8 cellular contexts compared by ENCODE assay signal in the genomic region with DNA sequence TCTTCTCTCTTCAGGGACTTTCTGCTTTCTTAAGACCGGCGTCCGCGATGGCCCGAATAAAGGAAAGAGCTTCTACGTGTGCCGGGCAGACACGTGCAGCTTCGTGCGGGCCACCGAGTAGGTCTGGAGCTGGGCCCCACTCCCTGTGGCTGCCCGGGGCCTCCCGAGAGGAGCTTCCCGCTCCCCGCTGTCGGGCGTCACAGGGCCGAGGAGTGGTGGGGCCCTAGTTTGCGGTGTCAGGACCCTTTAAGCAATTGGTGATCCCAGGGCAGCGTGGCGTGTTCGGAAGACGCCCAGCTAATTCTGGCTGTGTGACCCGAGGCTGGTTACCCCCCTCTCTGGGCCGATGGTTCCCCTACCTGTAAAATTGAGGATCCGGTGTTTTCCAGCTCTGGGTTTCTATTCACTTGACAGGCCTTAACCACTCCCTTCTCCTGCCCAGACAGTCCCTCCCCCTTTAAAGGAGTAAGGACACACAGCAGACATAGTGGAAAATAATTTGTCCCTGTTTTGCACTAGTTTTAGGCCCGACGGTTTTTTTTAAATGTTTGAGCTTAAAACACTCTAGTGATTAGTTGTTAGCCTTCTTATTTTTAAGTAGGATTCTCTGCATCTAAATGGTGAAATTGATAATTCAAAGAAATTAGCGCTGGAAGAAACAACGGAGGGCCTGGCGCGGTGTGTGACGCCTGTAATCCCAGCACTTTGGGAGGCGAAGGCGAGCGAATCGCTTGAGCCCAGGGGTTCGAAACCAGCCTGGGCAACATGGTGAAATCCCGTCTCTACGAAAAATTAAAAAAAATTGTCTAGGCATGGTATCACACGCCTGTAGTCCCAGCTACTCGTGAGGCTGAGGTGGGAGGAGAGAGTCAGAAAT. TPM values are rescaled to one million over a fixed set of nuclear protein-coding genes. Genes with fewer than 3 reads are reported as not detected.
DNase-seq lines count a peak whose midpoint lies in the region; ATAC-seq and TF ChIP-seq lines count a peak whose summit lies in the region.

No MANE protein-coding gene starts in this region.

- H3K4me2 ChIP-seq in osteoblast (ENCODE audit: insufficient read depth, low read length): peak overlapping the region; percentile 82

- no peaks in the 10 kb centered on the region for H3K36me3 ChIP-seq in osteoblast (ENCODE audit: insufficient read depth, low read length)

- peak overlapping the region; percentile 99 for H2AFZ ChIP-seq in osteoblast (ENCODE audit: low read length)

- DNase-seq in NCI-H2171 treated with DMSO at 0.1 percent for 48 hours (lab: John Stamatoyannopoulos, UW): peak; percentile 26
- no peak for DNase-seq in NCI-H2171 (lab: John Stamatoyannopoulos, UW)
- DNase-seq in HT-29 (ENCODE audit: low spot score): peak; percentile 49
- DNase-seq in T-helper 22 cell (ENCODE audit: low read depth): peak; percentile 27
- DNase-seq in foreskin fibroblast: peak; percentile 21 to 58
- peak; percentile 92 for DNase-seq in osteoblast (ENCODE audit: insufficient read length, low spot score, missing footprints)
- no peak for DNase-seq in occipital lobe (lab: John Stamatoyannopoulos, UW)

- no peaks in the 10 kb centered on the region for H4K20me1 ChIP-seq in osteoblast (ENCODE audit: insufficient read depth, low read length)

- H3K4me1 ChIP-seq in osteoblast (ENCODE audit: insufficient read depth, low read length): peaks cover 21% of the 10 kb centered on the region

- ATAC-seq in GM19372 (IDR thresholded peaks at IDR 0.05; ENCODE audit: low read depth, unreplicated experiment): peak; percentile 2

- no peaks in the 10 kb centered on the region for H3K27me3 ChIP-seq in osteoblast (ENCODE audit: insufficient read depth, low read length)

- peak overlapping the region; percentile 57 for H3K27ac ChIP-seq in osteoblast (ENCODE audit: low read depth, low read length)

- no peaks in the 10 kb centered on the region for H3K79me2 ChIP-seq in osteoblast (ENCODE audit: insufficient read depth, low read length)

- peak overlapping the region; percentile 65 to 89 for H3K4me3 ChIP-seq in foreskin fibroblast (ENCODE audit: low read depth in 1 of 2, low read length in 2 of 2)
- peak overlapping the region; percentile 86 for H3K4me3 ChIP-seq in osteoblast (ENCODE audit: insufficient read depth, low read length)

- no peaks in the 10 kb centered on the region for H3K9me3 ChIP-seq in osteoblast (ENCODE audit: low read depth, low read length)

- TF ChIP-seq CTCF in foreskin fibroblast (IDR thresholded peaks at IDR 0.05; ENCODE audit: low read depth, low read length) (no peak), osteoblast (IDR thresholded peaks at IDR 0.05; ENCODE audit: extremely low read depth, low read depth, low read length) (no peak)

RNA-seq across cellular contexts. Expression of a gene that starts 0.6 kb away (rescaled TPM):
- 27.8 and 29.5 TPM in 2 replicates for total RNA-seq in HT-29 (2014; rRNA removed; shearing (Covaris generic))
- total RNA-seq in osteoblast: 5.4 and 9.1 TPM in 2 replicates
- 3.0 TPM for total RNA-seq in occipital lobe

RNA-seq across cellular contexts. Expression of a gene that starts 59.1 kb away (rescaled TPM):
- 0.05 and 0.33 TPM in 2 replicates for total RNA-seq in HT-29 (2014; rRNA removed; shearing (Covaris generic))
- under 0.01 TPM in 2 replicates for total RNA-seq in osteoblast
- total RNA-seq in occipital lobe: 1.1 TPM

Comparison
In these comparisons a context has a peak if more than half of its experiments do, and no peak if none do; other contexts are left out.
1. DNase-seq: peak in NCI-H2171 treated with DMSO at 0.1 percent for 48 hours (single experiment), HT-29 (single experiment), T-helper 22 cell (single experiment), foreskin fibroblast (2 of 2) and osteoblast (single experiment); none in NCI-H2171 (single experiment) and occipital lobe (single experiment).